In genomic region chr16:56113223-56113622, GRCh38 we compare ENCODE assay signal across 19 cellular contexts.
A peak's percentile ranks its signal among the peaks of the same experiment; 100 is the strongest.
DNase-seq lines count a peak whose midpoint lies in the region; TF ChIP-seq lines count a peak whose summit lies in the region.
"Had no signal": no experiment of that assay in that cellular context is flagged by ENCODE, and none has a peak within 500 bp of the region (broad histone marks: within the 10 kb centered on the region; RNA-seq: fewer than 3 reads in every experiment).

No MANE protein-coding gene starts in this region.

- H4K20me1 ChIP-seq in neural progenitor cell (ENCODE audit: low read depth) = no peaks in the 10 kb centered on the region

- H3K27me3 ChIP-seq in endodermal cell (ENCODE audit: control insufficient read depth, insufficient read depth, low read length, poor library complexity, severe bottlenecking) (no peaks in the 10 kb centered on the region), neural progenitor cell (no peaks in the 10 kb centered on the region), BE2C (no peaks in the 10 kb centered on the region)
- no peaks in the 10 kb centered on the region for H3K27me3 ChIP-seq in effector memory CD4-positive, alpha-beta T cell (replicated peaks; ENCODE audit: control insufficient read depth, insufficient read depth, low read length, poor library complexity, severe bottlenecking)

- H3K36me3 ChIP-seq in endodermal cell (ENCODE audit: control insufficient read depth, insufficient read depth, low read length) (no peaks in the 10 kb centered on the region), neural progenitor cell (no peaks in the 10 kb centered on the region), BE2C (no peaks in the 10 kb centered on the region)
- no peaks in the 10 kb centered on the region for H3K36me3 ChIP-seq in effector memory CD4-positive, alpha-beta T cell (ENCODE audit: control insufficient read depth, insufficient read depth, low read length)
- H3K36me3 ChIP-seq: MG63 had no signal

- H3K4me3 ChIP-seq in endodermal cell (ENCODE audit: low read length) (no peak overlapping the region), neural progenitor cell (no peak overlapping the region), BE2C (ENCODE audit: low read depth, low read length) (no peak overlapping the region)
- no peak overlapping the region for H3K4me3 ChIP-seq in effector memory CD4-positive, alpha-beta T cell (ENCODE audit: insufficient read depth, low read depth, low read length, poor library complexity, severe bottlenecking)
- H3K4me3 ChIP-seq: MG63, PC-9, SK-N-MC had no signal

- H3K27ac Mint-ChIP-seq in endodermal cell (peak overlapping the region; percentile 6), neural progenitor cell (peak overlapping the region; percentile 24), nephron progenitor cell (no peak overlapping the region)
- H3K27ac Mint-ChIP-seq: CD4-positive, CD25-positive, alpha-beta regulatory T cell had no signal

- DNase-seq in ELF-1 (ENCODE audit: low read depth, low spot score) = peak; percentile 19
- peak; percentile 11 for DNase-seq in G401 (ENCODE audit: low spot score)
- DNase-seq in endodermal cell = peak; percentile 75
- DNase-seq in neural progenitor cell (ENCODE audit: low spot score) = no peak
- DNase-seq in effector memory CD4-positive, alpha-beta T cell = no peak
- no peak for DNase-seq in BE2C
- no peak for DNase-seq in nephron progenitor cell
- DNase-seq: Caco-2; CD4-positive, CD25-positive, alpha-beta regulatory T cell; DMS153; Karpas-422; MG63; NCI-H1092; NCI-H146; NCI-H2081 treated with DMSO at 0.1 percent for 48 hours; NCI-H345; NCI-H526 treated with DMSO at 0.1 percent for 48 hours; PC-9 had no signal

- no peak overlapping the region for H3K27ac ChIP-seq in endodermal cell (ENCODE audit: low read depth, low read length)
- H3K27ac ChIP-seq in neural progenitor cell = no peak overlapping the region
- H3K27ac ChIP-seq in effector memory CD4-positive, alpha-beta T cell (ENCODE audit: insufficient read depth, low read length, poor library complexity, severe bottlenecking) = no peak overlapping the region
- H3K27ac ChIP-seq: PC-9, SK-N-MC had no signal

- H3K27me3 Mint-ChIP-seq in endodermal cell (ENCODE audit: insufficient read depth) (no peaks in the 10 kb centered on the region), neural progenitor cell (ENCODE audit: insufficient read depth, low read depth) (no peaks in the 10 kb centered on the region), nephron progenitor cell (ENCODE audit: low read depth, poor library complexity) (peaks cover 12% of the 10 kb centered on the region)

- H3K4me3 Mint-ChIP-seq in endodermal cell = no peak overlapping the region
- H3K4me3 Mint-ChIP-seq in neural progenitor cell = peak overlapping the region; percentile 58
- H3K4me3 Mint-ChIP-seq in nephron progenitor cell = no peak overlapping the region
- H3K4me3 Mint-ChIP-seq: CD4-positive, CD25-positive, alpha-beta regulatory T cell had no signal

- H3K4me1 Mint-ChIP-seq in endodermal cell (peaks cover 62% of the 10 kb centered on the region), neural progenitor cell (peaks cover 73% of the 10 kb centered on the region), nephron progenitor cell (peaks cover 5% of the 10 kb centered on the region)
- H3K4me1 Mint-ChIP-seq: CD4-positive, CD25-positive, alpha-beta regulatory T cell had no signal

- H3K9ac ChIP-seq in endodermal cell (ENCODE audit: extremely low read depth, low read length, poor library complexity, severe bottlenecking) = no peak overlapping the region
- H3K9ac ChIP-seq in neural progenitor cell = no peak overlapping the region

- in situ Hi-C loops in G401 (cut with HindIII; ENCODE audit: low sequenced_read_pairs) = no loop called here

- H3K4me2 ChIP-seq in neural progenitor cell = peak overlapping the region; percentile 15
- H3K4me2 ChIP-seq: PC-9 had no signal

- H3K9me3 ChIP-seq in endodermal cell (ENCODE audit: control insufficient read depth, low read length) (no peaks in the 10 kb centered on the region), neural progenitor cell (ENCODE audit: low read depth) (no peaks in the 10 kb centered on the region), BE2C (no peaks in the 10 kb centered on the region)
- H3K9me3 ChIP-seq in effector memory CD4-positive, alpha-beta T cell (ENCODE audit: control insufficient read depth, low read length) = no peaks in the 10 kb centered on the region
- H3K9me3 ChIP-seq: Caco-2, MG63 had no signal

- H3K4me1 ChIP-seq in endodermal cell (ENCODE audit: control insufficient read depth, insufficient read depth, low read length) (peaks cover 15% of the 10 kb centered on the region), neural progenitor cell (peaks cover 59% of the 10 kb centered on the region), BE2C (peaks cover 16% of the 10 kb centered on the region)
- H3K4me1 ChIP-seq in effector memory CD4-positive, alpha-beta T cell (ENCODE audit: control insufficient read depth, insufficient read depth, low read length, poor library complexity, severe bottlenecking) = no peaks in the 10 kb centered on the region
- H3K4me1 ChIP-seq: Caco-2 had no signal

- no peaks in the 10 kb centered on the region for H3K79me2 ChIP-seq in neural progenitor cell (ENCODE audit: low read depth)

- TF ChIP-seq CTCF in endodermal cell (conservative IDR thresholded peaks at IDR 0.05) = no peak
- no peak for TF ChIP-seq CTCF in neural progenitor cell (IDR thresholded peaks at IDR 0.05)
- TF ChIP-seq CTCF in BE2C (IDR thresholded peaks at IDR 0.05; ENCODE audit: low read depth, low read length) = no peak
- no peak for TF ChIP-seq CTCF in nephron progenitor cell (IDR thresholded peaks at IDR 0.05)

- peaks cover 21% of the 10 kb centered on the region for H3F3A ChIP-seq in neural progenitor cell (ENCODE audit: low read depth)

- no peaks in the 10 kb centered on the region for H3K9me3 Mint-ChIP-seq in endodermal cell
- H3K9me3 Mint-ChIP-seq in neural progenitor cell = no peaks in the 10 kb centered on the region
- H3K9me3 Mint-ChIP-seq in nephron progenitor cell = no peaks in the 10 kb centered on the region
- H3K9me3 Mint-ChIP-seq: CD4-positive, CD25-positive, alpha-beta regulatory T cell had no signal

- no peak overlapping the region for H2AFZ ChIP-seq in neural progenitor cell (replicated peaks)
- H2AFZ ChIP-seq: PC-9 had no signal

- H3K36me3 Mint-ChIP-seq in endodermal cell (ENCODE audit: low read depth) (no peaks in the 10 kb centered on the region), neural progenitor cell (no peaks in the 10 kb centered on the region), nephron progenitor cell (ENCODE audit: low read depth) (no peaks in the 10 kb centered on the region)
- H3K36me3 Mint-ChIP-seq: CD4-positive, CD25-positive, alpha-beta regulatory T cell had no signal

- WGBS in endodermal cell (ENCODE audit: insufficient coverage in 1 of 2, insufficient read length in 1 of 2), 2 experiments = 32 to 63% methylated on average over 1 to 2 of the region's 2 CpGs

Comparison
In these comparisons a context has a peak if more than half of its experiments do, and no peak if none do; other contexts are left out.
1. DNase-seq: peak in ELF-1 (single experiment), G401 (single experiment) and endodermal cell (single experiment); none in neural progenitor cell (single experiment), effector memory CD4-positive, alpha-beta T cell (0 of 3), BE2C (single experiment) and nephron progenitor cell (single experiment).